ENCODE assay signal across 8 cellular contexts in genomic region chr10:12348341-12348869, GRCh38. TPM values are rescaled to one million over a fixed set of nuclear protein-coding genes. Genes with fewer than 3 reads are reported as not detected.
DNase-seq lines count a peak whose midpoint lies in the region; ATAC-seq and TF ChIP-seq lines count a peak whose summit lies in the region.

No MANE protein-coding gene starts in this region.

- peak overlapping the region; percentile 75 for H3K4me3 ChIP-seq in cardiac muscle cell
- peak overlapping the region; percentile 35 for H3K4me3 ChIP-seq in mesendoderm (ENCODE audit: low read length)
- peak overlapping the region; percentile 64 to 84 for H3K4me3 ChIP-seq in vagina

- H3K18ac ChIP-seq in mesendoderm (ENCODE audit: low read length) = peak overlapping the region; percentile 98

- H3K9me3 Mint-ChIP-seq in brain = peaks cover 0 to 6% (median 3%) of the 10 kb centered on the region in 5 experiments

- H3K9ac ChIP-seq in mesendoderm (ENCODE audit: low read length) = peak overlapping the region; percentile 55

- no peak overlapping the region for H3K23ac ChIP-seq in mesendoderm (ENCODE audit: low read length)

- no peak overlapping the region for H2BK120ac ChIP-seq in mesendoderm (ENCODE audit: low read depth, low read length)

- H3K27me3 ChIP-seq in cardiac muscle cell (peaks cover 53% of the 10 kb centered on the region), mesendoderm (ENCODE audit: insufficient read depth, low read length, poor library complexity) (no peaks in the 10 kb centered on the region), vagina (no peaks in the 10 kb centered on the region)

- H3K27ac Mint-ChIP-seq in brain = peak overlapping the region; percentile 32 to 86 (median 78)

- H2BK15ac ChIP-seq in mesendoderm (replicated peaks; ENCODE audit: low read depth) = no peak overlapping the region

- H3K4ac ChIP-seq in mesendoderm (ENCODE audit: low read depth, low read length) = no peak overlapping the region

- intact Hi-C loops in Right ventricle myocardium inferior (cut with DNase I) (loop anchor here (5.0 kb wide), 1 partner anchor 359 kb away; no protein-coding TSS in a partner anchor), vagina (cut with DNase I) (no loop called here)

- H3K4me1 Mint-ChIP-seq in brain = peaks cover 39% of the 10 kb centered on the region

- H3K56ac ChIP-seq in mesendoderm (ENCODE audit: low read length) = peak overlapping the region; percentile 60

- H3K4me3 Mint-ChIP-seq in brain = peak overlapping the region; percentile 83 to 86 (median 85)

- H3K79me1 ChIP-seq in mesendoderm (ENCODE audit: low read length) = no peaks in the 10 kb centered on the region

- H4K8ac ChIP-seq in mesendoderm (ENCODE audit: low read depth, low read length) = no peak overlapping the region

- peaks cover 5% of the 10 kb centered on the region for H3K36me3 Mint-ChIP-seq in brain

- no peak overlapping the region for H2AK5ac ChIP-seq in mesendoderm (ENCODE audit: low read length)

- H3K27ac ChIP-seq in cardiac muscle cell = no peak overlapping the region
- no peak overlapping the region for H3K27ac ChIP-seq in mesendoderm (ENCODE audit: low read depth, low read length)
- H3K27ac ChIP-seq in vagina = peak overlapping the region; percentile 94

- DNase-seq in cardiac muscle cell (ENCODE audit: low read depth in 1 of 2, low spot score in 1 of 2) (no peak), Right ventricle myocardium inferior (ENCODE audit: missing footprints) (no peak), mesendoderm (no peak), vagina (ENCODE audit: extremely low spot score in 2 of 2) (no peak), islet precursor cell (no peak), OCI-M1 (lab: John Stamatoyannopoulos, UW) (no peak)

- peaks cover 10% of the 10 kb centered on the region for H3K27me3 Mint-ChIP-seq in brain

- no peaks in the 10 kb centered on the region for H3K79me2 ChIP-seq in mesendoderm (ENCODE audit: control insufficient read depth, insufficient read depth, low read length)

- no CpG with 5 or more reads among the region's 24 CpGs for WGBS in mesendoderm (ENCODE audit: extremely low coverage, insufficient coverage, low lambda C conversion rate)

- TF ChIP-seq CTCF in cardiac muscle cell (IDR thresholded peaks at IDR 0.05; ENCODE audit: low read depth, low read length) = no peak
- no peak for TF ChIP-seq CTCF in brain (conservative IDR thresholded peaks at IDR 0.05)
- no peak for TF ChIP-seq CTCF in vagina (IDR thresholded peaks at IDR 0.05)

- H3K4me1 ChIP-seq in cardiac muscle cell (ENCODE audit: low read depth) (no peaks in the 10 kb centered on the region), mesendoderm (ENCODE audit: control insufficient read depth, low read depth, low read length) (peaks cover 7% of the 10 kb centered on the region), vagina (peaks cover 28% of the 10 kb centered on the region)

- H3K9me3 ChIP-seq in cardiac muscle cell (ENCODE audit: low read depth) = no peaks in the 10 kb centered on the region
- no peaks in the 10 kb centered on the region for H3K9me3 ChIP-seq in vagina

- no peaks in the 10 kb centered on the region for H3K36me3 ChIP-seq in cardiac muscle cell
- H3K36me3 ChIP-seq in mesendoderm (ENCODE audit: control insufficient read depth, insufficient read depth, low read length) = no peaks in the 10 kb centered on the region
- H3K36me3 ChIP-seq in vagina = no peaks in the 10 kb centered on the region

- no peak for TF ChIP-seq POLR2A in vagina (IDR thresholded peaks at IDR 0.05)

- peak overlapping the region; percentile 84 for H3K4me2 ChIP-seq in mesendoderm (ENCODE audit: low read length)

- H4K5ac ChIP-seq in mesendoderm (ENCODE audit: low read length) = no peak overlapping the region

- ATAC-seq in Right ventricle myocardium inferior (no peak), HG02759 (IDR thresholded peaks at IDR 0.05; ENCODE audit: unreplicated experiment) (no peak)

- H2BK5ac ChIP-seq in mesendoderm (ENCODE audit: low read length) = no peak overlapping the region

RNA-seq across cellular contexts. Expression of gene CAMK1D, which starts 0.9 kb away (rescaled TPM):
- total RNA-seq in cardiac muscle cell (1.9 and 2.0 TPM in 2 replicates), Right ventricle myocardium inferior (5.2 TPM), vagina (12.8 TPM)
- polyA plus RNA-seq in cardiac muscle cell (3.8 and 4.3 TPM in 2 replicates), brain (ENCODE audit: insufficient read depth, low read depth, low replicate concordance) (169 TPM)
- polyA plus RNA-seq in mesendoderm (2013, experiment 1 of 2) = 5.5 TPM
- polyA plus RNA-seq in mesendoderm (2013, experiment 2 of 2) = 6.2 TPM
